8 cellular contexts compared by ENCODE assay signal in the genomic region with DNA sequence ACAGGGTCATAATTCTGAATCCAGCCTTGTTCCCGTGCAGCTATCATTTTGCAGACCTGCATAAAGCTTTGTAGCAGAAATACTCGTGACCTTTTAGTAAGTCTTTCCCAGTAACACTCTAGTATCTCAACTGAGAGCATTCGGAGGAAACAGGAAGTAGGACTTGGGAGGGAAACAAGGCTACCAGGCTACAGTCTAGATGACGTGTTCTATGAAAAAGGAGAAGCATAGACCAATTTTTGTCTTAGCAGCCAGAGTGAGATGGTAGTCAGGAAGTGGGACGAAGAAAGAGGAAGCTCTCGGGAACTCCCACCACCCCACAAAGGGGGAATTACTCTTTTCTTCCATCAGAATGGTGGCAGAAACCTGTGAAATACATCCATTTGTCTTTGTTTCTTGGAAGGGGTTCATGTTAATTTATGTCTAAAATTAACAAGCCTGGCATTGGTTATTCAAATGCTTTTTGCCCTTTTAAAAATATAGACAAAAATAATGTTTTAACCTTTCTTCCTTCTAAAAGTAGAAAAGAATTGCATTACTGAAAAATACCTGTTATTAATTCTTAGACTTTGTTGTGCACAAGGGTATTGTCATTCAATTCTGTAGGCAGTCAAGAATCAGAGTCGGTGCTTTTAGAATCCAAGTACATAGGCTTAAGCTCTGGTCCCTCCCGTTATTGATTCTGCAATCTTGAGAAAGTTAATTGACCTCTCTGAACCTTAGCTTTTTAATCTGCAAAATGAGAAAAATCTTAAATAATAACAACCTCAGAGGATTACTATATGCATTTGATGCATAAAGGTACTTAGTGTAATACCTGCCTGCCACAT. TPM values are rescaled to one million over a fixed set of nuclear protein-coding genes. Genes with fewer than 3 reads are reported as not detected.
DNase-seq lines count a peak whose midpoint lies in the region; ATAC-seq and TF ChIP-seq lines count a peak whose summit lies in the region.

No MANE protein-coding gene starts in this region.

- H3K27me3 ChIP-seq in thymus (ENCODE audit: control insufficient read depth, insufficient read depth) (no peaks in the 10 kb centered on the region), sigmoid colon (no peaks in the 10 kb centered on the region)

- H3K4me1 ChIP-seq in thymus (ENCODE audit: control insufficient read depth, insufficient read depth, low read length) (peaks cover 6% of the 10 kb centered on the region), sigmoid colon (peaks cover 0 to 27% (median 4%) of the 10 kb centered on the region in 4 donors)

- H3K36me3 ChIP-seq in thymus (ENCODE audit: control insufficient read depth, insufficient read depth): no peaks in the 10 kb centered on the region
- H3K36me3 ChIP-seq in sigmoid colon: no peaks in the 10 kb centered on the region

- DNase-seq in NOMO-1 (lab: John Stamatoyannopoulos, UW; ENCODE audit: unreplicated experiment in 2 of 2) (peak; percentile 93 to 100), germinal center (ENCODE audit: low spot score) (peak; percentile 64), sigmoid colon (no peak), AG08396 (ENCODE audit: low spot score) (no peak), NCI-H345 (lab: John Stamatoyannopoulos, UW) (no peak)

- TF ChIP-seq POLR2A in sigmoid colon (IDR thresholded peaks at IDR 0.05): no peak

- no peak for TF ChIP-seq CTCF in sigmoid colon (IDR thresholded peaks at IDR 0.05)

- H3K4me3 ChIP-seq in thymus (ENCODE audit: low read length): no peak overlapping the region
- no peak overlapping the region for H3K4me3 ChIP-seq in sigmoid colon

- intact Hi-C loops in sigmoid colon (cut with DNase I): no loop called here

- WGBS in thymus: 29% methylated on average over 8 of the region's 8 CpGs
- 48 to 73% methylated on average over 8 of the region's 8 CpGs for WGBS in sigmoid colon, 2 donors

- no peak for TF ChIP-seq EP300 in sigmoid colon (IDR thresholded peaks at IDR 0.05)

- ATAC-seq in GM18517 (IDR thresholded peaks at IDR 0.05; ENCODE audit: unreplicated experiment) (peak; percentile 72), HG02610 (IDR thresholded peaks at IDR 0.05; ENCODE audit: unreplicated experiment) (peak; percentile 92)

- H3K9me3 ChIP-seq in thymus (ENCODE audit: control insufficient read depth) (no peaks in the 10 kb centered on the region), sigmoid colon (no peaks in the 10 kb centered on the region)

- H3K27ac ChIP-seq in thymus (ENCODE audit: low read depth) (peak overlapping the region; percentile 53), sigmoid colon (peak overlapping the region in 2 of 4 donors; percentile 11 to 43)

RNA-seq across cellular contexts. Expression of gene SUCNR1, which starts 1.6 kb away (rescaled TPM):
- polyA plus RNA-seq in thymus (0.64 TPM), sigmoid colon (1 to 10 TPM in 1 of 3 donors, under 1 TPM in 2; 0.35 to 2.8 (median 0.60) TPM)
- total RNA-seq in sigmoid colon: under 1 TPM in 2 of 4 donors, not detected in 2; 0.16 to 0.36 TPM

RNA-seq across cellular contexts. Expression of gene AADAC, which starts 57.9 kb away (rescaled TPM):
- polyA plus RNA-seq in thymus (1.7 TPM), sigmoid colon (not detected)
- not detected for total RNA-seq in sigmoid colon

Comparison
In these comparisons a context has a peak if more than half of its experiments do, and no peak if none do; other contexts are left out.
1. DNase-seq: peak in NOMO-1 (2 of 2) and germinal center (single experiment); none in sigmoid colon (single experiment), AG08396 (single experiment) and NCI-H345 (single experiment).